In the genomic region with DNA sequence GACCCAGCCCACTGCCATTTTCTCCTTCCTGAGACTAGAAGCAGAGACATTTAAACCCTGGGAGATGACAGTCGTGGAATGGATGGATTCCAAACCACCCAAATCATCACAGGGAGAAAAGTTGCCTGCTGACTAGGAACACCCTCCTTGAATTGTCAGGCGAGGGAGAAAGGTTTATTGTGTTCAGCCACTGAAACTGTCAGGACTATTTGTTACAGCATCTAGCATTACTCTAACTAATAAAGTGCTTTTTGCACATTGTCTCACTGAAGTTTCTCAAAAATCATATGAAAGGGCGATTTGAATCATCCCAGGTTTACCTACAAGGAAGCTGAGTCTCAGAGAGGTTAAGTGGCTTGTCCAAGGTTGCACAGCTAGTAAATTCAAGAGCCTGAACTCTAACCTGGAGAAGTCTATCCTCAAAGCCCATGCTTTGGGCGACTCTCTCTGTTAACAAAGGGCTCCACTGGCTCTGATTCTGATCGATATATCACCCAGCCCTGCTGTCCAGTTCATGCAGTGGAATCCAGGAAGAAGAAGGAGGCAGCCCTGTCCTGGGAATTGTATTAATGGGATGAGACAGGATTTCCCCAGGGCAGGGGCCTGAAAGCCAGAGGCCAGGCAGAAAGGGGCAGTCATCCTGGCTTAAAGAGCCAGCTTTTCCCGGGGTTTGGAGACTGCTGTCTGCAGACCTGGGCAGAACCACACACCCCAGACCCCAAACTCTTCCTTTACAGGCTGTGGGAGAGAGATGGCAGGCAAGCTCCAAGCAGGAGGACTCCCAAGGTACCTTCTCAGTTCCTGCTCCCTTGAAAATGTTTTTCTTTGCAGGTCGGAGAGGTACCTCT, we compare ENCODE assay signal across 27 cellular contexts. TPM values are rescaled to one million over a fixed set of nuclear protein-coding genes. Genes with fewer than 3 reads are reported as not detected.
DNase-seq lines count a peak whose midpoint lies in the region; ATAC-seq, FAIRE-seq and TF ChIP-seq lines count a peak whose summit lies in the region.
"Had no signal": no experiment of that assay in that cellular context is flagged by ENCODE, and none has a peak within 500 bp of the region (broad histone marks: within the 10 kb centered on the region; RNA-seq: fewer than 3 reads in every experiment).

No MANE protein-coding gene starts in this region.

- TF ChIP-seq RAD21 in K562 (CRISPR knock-in tag; conservative IDR thresholded peaks at IDR 0.05 in 1 of 2, IDR thresholded peaks at IDR 0.05 in 1 of 2) = no peak
- peak; percentile 27 for TF ChIP-seq RAD21 in neural cell (conservative IDR thresholded peaks at IDR 0.05)

- no peaks in the 10 kb centered on the region for H4K20me1 ChIP-seq in K562 (replicated peaks; ENCODE audit: control insufficient read depth, insufficient read depth, low read length)
- H4K20me1 ChIP-seq in neural cell (ENCODE audit: insufficient read depth) = no peaks in the 10 kb centered on the region
- H4K20me1 ChIP-seq: BLaER1 treated with 17β-estradiol and CSF1 and Interleukin-3, amounts not matched to agents 10 nM and 100 nM had no signal

- H2AFZ ChIP-seq in K562 (ENCODE audit: low read depth, low read length) (no peak overlapping the region), neural cell (ENCODE audit: low read depth, low read length) (no peak overlapping the region)
- H2AFZ ChIP-seq: GM23248 had no signal

- POLR2A ChIA-PET in K562 (lab: Yijun Ruan, JAX) = no interaction called here

- no peak for ATAC-seq in left cardiac atrium
- ATAC-seq in K562 = no peak
- no peak for ATAC-seq in foreskin keratinocyte
- ATAC-seq: A549, GM12878 had no signal

- FAIRE-seq in K562 (lab: Jason Lieb, UNC) = no peak
- FAIRE-seq: A549, D721Med, GM12878, GM19239, H1 had no signal

- H3F3A ChIP-seq in neural cell (ENCODE audit: insufficient read depth, low read length, poor library complexity, severe bottlenecking) = no peaks in the 10 kb centered on the region

- no peaks in the 10 kb centered on the region for H3K9me2 ChIP-seq in neural cell (ENCODE audit: insufficient read depth, low read length)

- H3K9me1 ChIP-seq in K562 (ENCODE audit: control insufficient read depth, insufficient read depth, low read length) = no peaks in the 10 kb centered on the region

- H3K4me2 ChIP-seq in K562 (ENCODE audit: insufficient read depth, low read length) (no peak overlapping the region), neural cell (ENCODE audit: low read length) (no peak overlapping the region)
- H3K4me2 ChIP-seq: A549; BLaER1 treated with 17β-estradiol and CSF1 and Interleukin-3, amounts not matched to agents 10 nM and 100 nM had no signal

- H3K4me3 ChIP-seq in right atrium auricular region = no peak overlapping the region
- no peak overlapping the region for H3K4me3 ChIP-seq in K562
- H3K4me3 ChIP-seq in neural cell (ENCODE audit: low read length) = no peak overlapping the region
- H3K4me3 ChIP-seq: A549; BLaER1 treated with 17β-estradiol and CSF1 and Interleukin-3, amounts not matched to agents 10 nM and 100 nM; GM12878; GM23248 had no signal

- H3K9me3 ChIP-seq in right atrium auricular region (no peaks in the 10 kb centered on the region), K562 (replicated peaks; ENCODE audit: control insufficient read depth, insufficient read depth, low read depth, low read length) (no peaks in the 10 kb centered on the region), neural cell (ENCODE audit: low read length) (no peaks in the 10 kb centered on the region)
- H3K9me3 ChIP-seq: A549; BE2C; BLaER1 treated with 17β-estradiol and CSF1 and Interleukin-3, amounts not matched to agents 10 nM and 100 nM had no signal

- DNase-seq in right atrium auricular region (ENCODE audit: low spot score) (peak; percentile 26), left cardiac atrium (no peak), K562 (ENCODE audit: extremely low read depth in 1 of 4, low spot score in 3 of 4) (no peak), retina (peak; percentile 48), foreskin keratinocyte (no peak), NCI-H2081 treated with DMSO at 0.1 percent for 48 hours (lab: John Stamatoyannopoulos, UW) (no peak)
- DNase-seq: 8988T; ACHN; AML-193; BE2C; CD4-positive, alpha-beta T cell; CD8-positive, alpha-beta memory T cell; DMS 273 treated with DMSO at 0.1 percent for 48 hours; DMS79; EL; GDM1; GM23248; H7; HCEC 1CT had no signal

- intact Hi-C loops in left cardiac atrium (cut with DNase I) = no loop called here
- intact Hi-C loops in K562 (cut with micrococcal nuclease) = no loop called here

- CTCF ChIA-PET in K562 (lab: Yijun Ruan, JAX; ENCODE audit: low intra/inter-chr PET ratio) = no interaction called here

- H3K27me3 ChIP-seq in right atrium auricular region (no peaks in the 10 kb centered on the region), K562 (ENCODE audit: control insufficient read depth in 2 of 2, insufficient read depth in 2 of 2, low read length in 2 of 2) (peaks cover 0 to 4% of the 10 kb centered on the region in 2 experiments; a peak in 1 of 5 replicates), neural cell (ENCODE audit: insufficient read depth, low read depth, low read length) (no peaks in the 10 kb centered on the region), foreskin keratinocyte (peaks cover 10% of the 10 kb centered on the region)
- H3K27me3 ChIP-seq: BE2C had no signal

- BruUV-seq in K562 (replicated peaks; lab: Mats Ljungman, UMichigan) = no TSS peak

- H3K36me3 ChIP-seq in right atrium auricular region (no peaks in the 10 kb centered on the region), K562 (ENCODE audit: control insufficient read depth, insufficient read depth, low read length) (no peaks in the 10 kb centered on the region), neural cell (ENCODE audit: insufficient read depth, low read length) (no peaks in the 10 kb centered on the region)
- H3K36me3 ChIP-seq: BE2C; BLaER1 treated with 17β-estradiol and CSF1 and Interleukin-3, amounts not matched to agents 10 nM and 100 nM had no signal

- in situ Hi-C loops in K562 (cut with MboI) = no loop called here

- WGBS in K562 (ENCODE audit: insufficient coverage, low coverage, missing lambda C conversion rate) = 1% methylated on average over 7 of the region's 7 CpGs

- TF ChIP-seq CTCF in right atrium auricular region (IDR thresholded peaks at IDR 0.05) = no peak
- TF ChIP-seq CTCF in K562 (IDR thresholded peaks at IDR 0.05 in 2 of 3, conservative IDR thresholded peaks at IDR 0.05 in 1 of 3; ENCODE audit: insufficient read depth in 2 of 3, low read depth in 1 of 3, low read length in 3 of 3) = no peak
- no peak for TF ChIP-seq CTCF in neural cell (IDR thresholded peaks at IDR 0.05; ENCODE audit: poor library complexity, severe bottlenecking)
- TF ChIP-seq CTCF in foreskin keratinocyte (conservative IDR thresholded peaks at IDR 0.05) = no peak

- H3K9ac ChIP-seq in K562 (ENCODE audit: insufficient read depth in 1 of 2, low read depth in 2 of 2, low read length in 2 of 2) (no peak overlapping the region), neural cell (ENCODE audit: low read length) (no peak overlapping the region)
- H3K9ac ChIP-seq: BLaER1 treated with 17β-estradiol and CSF1 and Interleukin-3, amounts not matched to agents 10 nM and 100 nM; GM23248 had no signal

- H3K4me1 ChIP-seq in right atrium auricular region (no peaks in the 10 kb centered on the region), K562 (replicated peaks in 1 of 2; ENCODE audit: control insufficient read depth in 2 of 2, insufficient read depth in 2 of 2, low read length in 2 of 2) (no peaks in the 10 kb centered on the region), foreskin keratinocyte (no peaks in the 10 kb centered on the region)
- H3K4me1 ChIP-seq: BE2C had no signal

- H3K27ac ChIP-seq in right atrium auricular region (no peak overlapping the region), K562 (ENCODE audit: extremely low read depth, low read depth, low read length) (no peak overlapping the region), neural cell (ENCODE audit: low read length) (no peak overlapping the region), foreskin keratinocyte (no peak overlapping the region)
- H3K27ac ChIP-seq: A549; BLaER1 treated with 17β-estradiol and CSF1 and Interleukin-3, amounts not matched to agents 10 nM and 100 nM; GM23248 had no signal

- TF ChIP-seq EP300 in K562 (IDR thresholded peaks at IDR 0.05; ENCODE audit: low read length) = no peak
- TF ChIP-seq EP300 in neural cell (conservative IDR thresholded peaks at IDR 0.05; ENCODE audit: poor library complexity, severe bottlenecking) = no peak

- no peak for TF ChIP-seq POLR2A in K562 (conservative IDR thresholded peaks at IDR 0.05)

- H3K79me2 ChIP-seq in K562 (ENCODE audit: control insufficient read depth, insufficient read depth, low read length) (no peaks in the 10 kb centered on the region), neural cell (replicated peaks; ENCODE audit: insufficient read depth, low read length) (no peaks in the 10 kb centered on the region)

TF ChIP-seq in neural cell, 6 proteins besides CTCF, POLR2A, EP300 and RAD21 (continues in another document):
- no peak for TF ChIP-seq POLR2AphosphoS5 (IDR thresholded peaks at IDR 0.05)

RNA-seq across cellular contexts. Expression of gene IRX3, which starts 37.5 kb away (rescaled TPM):
- total RNA-seq in right atrium auricular region (10 to 100 TPM in 1 of 2 donors, 1 to 10 TPM in 1; 5.0 to 21.6 TPM), left cardiac atrium (1 to 10 TPM; 5.0 to 6.2 TPM), K562 (2014; rRNA removed) (not detected in 2 replicates), K562 (2014; rRNA removed; fragmentation: Illumina TruSeq; extraction: Trizol) (not detected in 2 replicates), K562 (2015; rRNA removed; fragmentation: Illumina TruSeq; extraction: Trizol) (not detected in 2 replicates), K562 (2021) (not detected in 2 replicates), foreskin keratinocyte (4.3 and 5.1 TPM in 2 replicates)
- total RNA-seq in K562 (2011; cell fraction: chromatin; rRNA removed; ENCODE audit: low replicate concordance) = not detected in 2 replicates
- not detected in 2 replicates for total RNA-seq in K562 (2011; cell fraction: nucleolus; rRNA removed)
- total RNA-seq in K562 (2011; cell fraction: nucleoplasm; rRNA removed) = not detected in 2 replicates
- polyA plus RNA-seq in K562 (2011; rRNA removed) (not detected in 2 replicates), K562 (2014; fragmentation: Illumina TruSeq; extraction: Trizol) (not detected in 2 replicates), K562 (2014; fragmentation: Nextera tagmentation; extraction: Ambion mirVana) (not detected), K562 (2014; rRNA removed) (not detected in 2 replicates), neural cell (not detected in 2 replicates), foreskin keratinocyte (4.1 and 4.4 TPM in 2 replicates)
- polyA plus RNA-seq in K562 (2011; cell fraction: cytosol; rRNA removed) = not detected in 2 replicates
- not detected in 2 replicates for polyA plus RNA-seq in K562 (2011; cell fraction: nucleus; rRNA removed)
- not detected in 2 replicates for polyA plus RNA-seq in K562 (2012)
- polyA minus RNA-seq in K562 (2011; rRNA and poly(A)+ RNA removed) = not detected in 2 replicates
- polyA minus RNA-seq in K562 (2011; cell fraction: cytosol; rRNA and poly(A)+ RNA removed) = 0.29 TPM in 1 of 2 replicates, not detected in the other
- not detected in 2 replicates for polyA minus RNA-seq in K562 (2011; cell fraction: nucleus; rRNA and poly(A)+ RNA removed)
- 0.49 TPM in 1 of 2 replicates, not detected in the other for polyA minus RNA-seq in neural cell
- total RNA-seq: CD4-positive, alpha-beta T cell; CD8-positive, alpha-beta memory T cell; GM12878 had no signal
- polyA plus RNA-seq: CD14-positive monocyte; CD8-positive, alpha-beta memory T cell had no signal

Comparison
In these comparisons a context has a peak if more than half of its experiments do, and no peak if none do; other contexts are left out.
1. DNase-seq: peak in right atrium auricular region (single experiment) and retina (single experiment); none in left cardiac atrium (single experiment), K562 (0 of 4), foreskin keratinocyte (0 of 2) and NCI-H2081 treated with DMSO at 0.1 percent for 48 hours (single experiment).